In the genomic region with DNA sequence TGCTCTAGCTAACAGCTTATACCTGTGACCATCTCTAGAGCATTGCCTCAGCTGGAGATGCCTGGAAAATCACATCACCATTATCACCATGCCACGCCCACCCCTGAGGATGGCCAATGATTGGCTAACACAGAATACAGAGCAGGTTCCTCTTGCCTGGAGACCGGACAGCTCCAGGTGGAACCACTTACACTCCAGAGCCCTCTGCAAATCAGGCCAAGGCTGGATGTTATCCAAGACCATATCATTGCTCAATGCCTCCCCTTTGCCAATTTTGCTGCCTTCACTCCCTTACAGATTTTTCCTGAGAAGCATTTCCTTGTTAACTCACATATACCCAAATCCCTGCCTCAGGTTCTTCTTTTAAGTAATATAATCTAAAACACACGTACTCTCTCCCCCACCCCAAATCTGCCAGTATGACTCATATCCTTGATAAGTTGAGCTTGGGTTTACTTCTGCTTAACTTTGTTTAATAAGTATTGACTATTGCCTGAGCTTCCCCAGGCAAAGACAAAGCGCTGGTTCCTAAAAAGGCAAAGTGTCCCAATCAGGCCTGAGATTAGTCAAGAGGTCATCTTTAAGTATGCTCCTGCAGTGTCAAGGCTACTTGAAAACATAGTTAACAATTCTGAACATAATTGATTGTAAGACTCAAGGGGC, we compare ENCODE assay signal across 11 cellular contexts.
DNase-seq lines count a peak whose midpoint lies in the region; ATAC-seq and TF ChIP-seq lines count a peak whose summit lies in the region.
"Had no signal": no experiment of that assay in that cellular context is flagged by ENCODE, and none has a peak within 500 bp of the region (broad histone marks: within the 10 kb centered on the region; RNA-seq: fewer than 3 reads in every experiment).

No MANE protein-coding gene starts in this region.

- peak overlapping the region; percentile 22; the same call in 1 of the 2 replicates for H3K4me2 ChIP-seq in OCI-LY3 (ENCODE audit: low read length)

- H3K27ac Mint-ChIP-seq in activated T-cell treated with anti-CD3 and anti-CD28 coated beads, Interleukin-2, amount 50 U/mL, for 72 hours: no peak overlapping the region

- no peak overlapping the region for H3K4me3 ChIP-seq in OCI-LY3 (ENCODE audit: low read length)
- no peak overlapping the region for H3K4me3 ChIP-seq in fibroblast of villous mesenchyme (ENCODE audit: low read depth, low read length)

- DNase-seq in NCI-H82 (lab: John Stamatoyannopoulos, UW) (peak; percentile 2), NCI-H82 treated with DMSO at 0.1 percent for 48 hours (lab: John Stamatoyannopoulos, UW; ENCODE audit: unreplicated experiment) (no peak), fibroblast of villous mesenchyme (ENCODE audit: low read depth) (peak; percentile 90), stromal cell of bone marrow (ENCODE audit: low read depth) (peak; percentile 19), caudate nucleus (lab: John Stamatoyannopoulos, UW) (no peak)
- no peak for DNase-seq in activated T-cell treated with anti-CD3 and anti-CD28 coated beads, Interleukin-2, amount 50 U/mL, for 72 hours
- DNase-seq: amygdala, C1 segment of cervical spinal cord, kidney had no signal

- no peaks in the 10 kb centered on the region for H3K36me3 Mint-ChIP-seq in activated T-cell treated with anti-CD3 and anti-CD28 coated beads, Interleukin-2, amount 50 U/mL, for 72 hours (ENCODE audit: insufficient read depth in 2 of 2)

- H2AFZ ChIP-seq in OCI-LY3 (ENCODE audit: low read depth, low read length): no peak overlapping the region

- no peaks in the 10 kb centered on the region for H3K36me3 ChIP-seq in OCI-LY3 (replicated peaks; ENCODE audit: low read depth, low read length)

- peaks cover 41% of the 10 kb centered on the region for H3K4me1 ChIP-seq in OCI-LY3 (ENCODE audit: low read length)

- H4K20me1 ChIP-seq in OCI-LY3 (ENCODE audit: insufficient read depth, low read length): no peaks in the 10 kb centered on the region

- H3K9ac ChIP-seq in OCI-LY3 (ENCODE audit: low read length): no peak overlapping the region

- H3K9me3 Mint-ChIP-seq in activated T-cell treated with anti-CD3 and anti-CD28 coated beads, Interleukin-2, amount 50 U/mL, for 72 hours: no peaks in the 10 kb centered on the region

- no peaks in the 10 kb centered on the region for H3K79me2 ChIP-seq in OCI-LY3 (ENCODE audit: low read length)

- ATAC-seq in HG02870 (IDR thresholded peaks at IDR 0.05; ENCODE audit: unreplicated experiment): no peak
- no peak for ATAC-seq in activated T-cell treated with anti-CD3 and anti-CD28 coated beads, Interleukin-2, amount 50 U/mL, for 72 hours (replicated peaks in 1 of 2)

- TF ChIP-seq CTCF in OCI-LY3 (IDR thresholded peaks at IDR 0.05; ENCODE audit: low read depth, low read length) (no peak), fibroblast of villous mesenchyme (IDR thresholded peaks at IDR 0.05; ENCODE audit: insufficient read depth, low read depth, low read length) (no peak)

- H3K9me3 ChIP-seq in OCI-LY3 (ENCODE audit: insufficient read depth, low read length): no peaks in the 10 kb centered on the region

- no peak overlapping the region for H3K27ac ChIP-seq in OCI-LY3 (ENCODE audit: low read length)
- H3K27ac ChIP-seq in caudate nucleus (ENCODE audit: low read depth, low read length): no peak overlapping the region

- H3K4me1 Mint-ChIP-seq in activated T-cell treated with anti-CD3 and anti-CD28 coated beads, Interleukin-2, amount 50 U/mL, for 72 hours (ENCODE audit: low read depth): no peaks in the 10 kb centered on the region

- no peaks in the 10 kb centered on the region for H3K27me3 ChIP-seq in OCI-LY3 (ENCODE audit: low read depth, low read length)

- peaks cover 10% of the 10 kb centered on the region for H3K27me3 Mint-ChIP-seq in activated T-cell treated with anti-CD3 and anti-CD28 coated beads, Interleukin-2, amount 50 U/mL, for 72 hours (ENCODE audit: low read depth)

- H3K4me3 Mint-ChIP-seq in activated T-cell treated with anti-CD3 and anti-CD28 coated beads, Interleukin-2, amount 50 U/mL, for 72 hours: no peak overlapping the region

Comparison
In these comparisons a context has a peak if more than half of its experiments do, and no peak if none do; other contexts are left out.
1. DNase-seq: peak in NCI-H82 (single experiment), fibroblast of villous mesenchyme (single experiment) and stromal cell of bone marrow (single experiment); none in NCI-H82 treated with DMSO at 0.1 percent for 48 hours (single experiment), caudate nucleus (0 of 61) and activated T-cell treated with anti-CD3 and anti-CD28 coated beads, Interleukin-2, amount 50 U/mL, for 72 hours (0 of 2).